1 cellular context compared by ENCODE assay signal in the genomic region with DNA sequence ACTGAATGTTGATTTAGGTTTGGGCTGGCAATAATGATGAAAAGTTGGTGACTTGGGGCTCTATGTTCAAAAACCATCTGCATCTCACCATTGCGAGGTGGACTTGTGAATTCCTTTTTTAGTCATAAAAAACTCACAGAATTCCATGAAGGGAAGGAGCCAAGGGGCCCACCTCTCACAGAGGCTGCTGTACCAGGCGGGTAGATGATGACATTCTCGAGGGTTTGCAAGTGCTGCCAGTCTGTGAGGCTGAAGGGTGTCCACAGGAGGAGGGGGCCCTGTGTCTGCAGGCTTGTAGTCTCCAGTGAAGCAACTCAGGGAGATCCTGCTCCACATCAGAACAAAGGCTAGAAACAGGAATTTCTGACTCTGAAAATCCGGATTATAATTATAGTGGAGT.
TF ChIP-seq lines count a peak whose summit lies in the region.

No MANE protein-coding gene starts in this region.

TF ChIP-seq in IMR-90, 13 proteins besides CTCF, POLR2A, EP300 and RAD21:
- TF ChIP-seq NFE2L2 (IDR thresholded peaks at IDR 0.05; ENCODE audit: low read depth, low read length), result no peak
- TF ChIP-seq FOS (IDR thresholded peaks at IDR 0.05; ENCODE audit: low read depth, low read length), result no peak
- TF ChIP-seq, protein P1, sequence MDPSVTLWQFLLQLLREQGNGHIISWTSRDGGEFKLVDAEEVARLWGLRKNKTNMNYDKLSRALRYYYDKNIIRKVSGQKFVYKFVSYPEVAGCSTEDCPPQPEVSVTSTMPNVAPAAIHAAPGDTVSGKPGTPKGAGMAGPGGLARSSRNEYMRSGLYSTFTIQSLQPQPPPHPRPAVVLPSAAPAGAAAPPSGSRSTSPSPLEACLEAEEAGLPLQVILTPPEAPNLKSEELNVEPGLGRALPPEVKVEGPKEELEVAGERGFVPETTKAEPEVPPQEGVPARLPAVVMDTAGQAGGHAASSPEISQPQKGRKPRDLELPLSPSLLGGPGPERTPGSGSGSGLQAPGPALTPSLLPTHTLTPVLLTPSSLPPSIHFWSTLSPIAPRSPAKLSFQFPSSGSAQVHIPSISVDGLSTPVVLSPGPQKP (IDR thresholded peaks at IDR 0.05; ENCODE audit: borderline replicate concordance, low read depth, low read length), result no peak
- TF ChIP-seq MAFK (IDR thresholded peaks at IDR 0.05; ENCODE audit: low read depth, low read length), result no peak
- TF ChIP-seq CEBPB (IDR thresholded peaks at IDR 0.05; ENCODE audit: low read depth, low read length), result no peak
- TF ChIP-seq CHD1 (IDR thresholded peaks at IDR 0.05; ENCODE audit: low read depth, low read length), result no peak
- no peak for TF ChIP-seq SMC3 (IDR thresholded peaks at IDR 0.05; ENCODE audit: low read depth, low read length)
